In genomic region chr21:33324311-33325221, GRCh38 we compare ENCODE assay signal across 8 cellular contexts. TPM values are rescaled to one million over a fixed set of nuclear protein-coding genes. Genes with fewer than 3 reads are reported as not detected.
A peak's percentile ranks its signal among the peaks of the same experiment; 100 is the strongest.
DNase-seq lines count a peak whose midpoint lies in the region; ATAC-seq, FAIRE-seq and TF ChIP-seq lines count a peak whose summit lies in the region.

Gene IFNAR1 (plus strand): TSS chr21:33324970. CDS start chr21:33325056, 86 bp downstream.

- peak within 1 kb of the TSS; percentile 68 for H3K27ac ChIP-seq in H1 (ENCODE audit: low read depth, low read length)
- peak within 1 kb of the TSS; percentile 48 for H3K27ac ChIP-seq in mesenchymal stem cell (ENCODE audit: low read length, poor library complexity, severe bottlenecking)

- peak within 1 kb of the TSS; percentile 47 for H2BK120ac ChIP-seq in H1 (replicated peaks; ENCODE audit: low read depth, low read length)
- peak within 1 kb of the TSS; percentile 78 for H2BK120ac ChIP-seq in mesenchymal stem cell (ENCODE audit: low read depth, low read length)

- H4K20me1 ChIP-seq in H1 (replicated peaks in 1 of 2; ENCODE audit: control insufficient read depth in 1 of 2, insufficient read depth in 2 of 2, low read length in 2 of 2) = no peaks in the 10 kb centered on the region

- H2BK20ac ChIP-seq in H1 (ENCODE audit: low read length) = no peak within 1 kb of the TSS; the same call in 1 of the 2 replicates

- H2AK5ac ChIP-seq in H1 (ENCODE audit: low read depth, low read length) (no peak within 1 kb of the TSS), mesenchymal stem cell (ENCODE audit: low read length, severe bottlenecking) (no peak within 1 kb of the TSS)

- CTCF ChIA-PET in activated CD8-positive, alpha-beta memory T cell treated with anti-CD3 and anti-CD28 coated beads for 36 hours (lab: Charles Lee) = interaction anchor here (1.1 to 1.4 kb wide), 2 partner anchors 37 to 68 kb away, joined by 4 to 6 read pairs; no protein-coding TSS in a partner anchor
- CTCF ChIA-PET in H1 (lab: Charles Lee; ENCODE audit: partially characterized antibody) = interaction anchor here (0.9 to 1.1 kb wide), 3 partner anchors 37 to 99 kb away, joined by 3 read pairs; no protein-coding TSS in a partner anchor

- 0 out of 7 replicates have a peak, but pooled peaks cover 0 to 3% (median under 1%) of the 10 kb centered on the region in 4 experiments for H3K4me1 ChIP-seq in H1 (replicated peaks in 1 of 4; ENCODE audit: control insufficient read depth in 3 of 4, insufficient read depth in 4 of 4, low read length in 3 of 4)
- peaks cover 1% of the 10 kb centered on the region for H3K4me1 ChIP-seq in mesenchymal stem cell (ENCODE audit: control insufficient read depth, insufficient read depth, low read depth, low read length)

- H2BK15ac ChIP-seq in H1 (ENCODE audit: low read length) (no peak within 1 kb of the TSS; the same call in 1 of the 2 replicates), mesenchymal stem cell (ENCODE audit: low read depth, poor library complexity, severe bottlenecking) (peak within 1 kb of the TSS; percentile 85)

- 0 out of 4 replicates have a peak, but pooled peaks of 1 of the 2 experiments have one; percentile 1 for TF ChIP-seq RAD21 in H1 (IDR thresholded peaks at IDR 0.05 in 1 of 2, conservative IDR thresholded peaks at IDR 0.05 in 1 of 2; ENCODE audit: low read depth in 2 of 2, low read length in 2 of 2)

- H3K79me2 ChIP-seq in H1 (ENCODE audit: control insufficient read depth in 1 of 2, insufficient read depth in 2 of 2, low read length in 2 of 2) = peaks cover 3 to 42% of the 10 kb centered on the region in 2 experiments

- peak within 1 kb of the TSS; percentile 91 for H4K5ac ChIP-seq in H1 (ENCODE audit: insufficient read length, low read depth, low read length)

- H3K36me3 ChIP-seq in H1 (ENCODE audit: control insufficient read depth in 2 of 4, insufficient read depth in 4 of 4, low read length in 3 of 4) (no peaks in the 10 kb centered on the region; a peak in 1 of 8 replicates), mesenchymal stem cell (ENCODE audit: control insufficient read depth in 1 of 2, insufficient read depth in 2 of 2, low read depth in 1 of 2, low read length in 2 of 2) (no peaks in the 10 kb centered on the region)

- WGBS in H1 (ENCODE audit: extremely low coverage in 1 of 2, insufficient coverage in 1 of 2, insufficient read length in 1 of 2, insufficient replicate concordance in 2 of 2, low coverage in 1 of 2, low lambda C conversion rate in 2 of 2, missing lambda C conversion rate in 1 of 2), 2 experiments = 2% methylated on average over 72 of the region's 85 CpGs; no CpG with 5 or more reads in 1 of the 2 experiments
- WGBS in mesenchymal stem cell = under 1% methylated on average over 84 of the region's 85 CpGs

- H4K8ac ChIP-seq in H1 (ENCODE audit: extremely low read depth, insufficient read depth, low read length) = peak within 1 kb of the TSS; percentile 96
- peak within 1 kb of the TSS; percentile 92 for H4K8ac ChIP-seq in mesenchymal stem cell (ENCODE audit: low read length)

- H3K9me3 ChIP-seq in H1 (ENCODE audit: insufficient read depth in 2 of 2, low read depth in 1 of 2, low read length in 1 of 2) (no peaks in the 10 kb centered on the region; a peak in 1 of 4 replicates), mesenchymal stem cell (ENCODE audit: control insufficient read depth, low read length) (no peaks in the 10 kb centered on the region)

- peak within 1 kb of the TSS; percentile 99 for H3K18ac ChIP-seq in H1 (ENCODE audit: extremely low read depth, low read length)
- H3K18ac ChIP-seq in mesenchymal stem cell (ENCODE audit: low read depth in 1 of 2, low read length in 2 of 2) = peak within 1 kb of the TSS; percentile 98 to 100

- no peak for FAIRE-seq in H1 (lab: Jason Lieb, UNC)

- H2AFZ ChIP-seq in H1 (ENCODE audit: low read length) = peak within 1 kb of the TSS; percentile 59; the same call in 1 of the 2 replicates
- peak within 1 kb of the TSS; percentile 96 for H2AFZ ChIP-seq in mesenchymal stem cell (ENCODE audit: low read depth, low read length)

- peak within 1 kb of the TSS; percentile 67 to 94 (median 80) for H3K4me3 ChIP-seq in H1 (ENCODE audit: extremely low read depth in 1 of 4, insufficient read depth in 2 of 4, low read depth in 3 of 4, low read length in 4 of 4)
- peak within 1 kb of the TSS; percentile 97 to 98 for H3K4me3 ChIP-seq in mesenchymal stem cell (ENCODE audit: insufficient read depth in 1 of 2, low read depth in 1 of 2, low read length in 2 of 2)

- H4K91ac ChIP-seq in H1 (replicated peaks; ENCODE audit: insufficient read length, low read length) = peak within 1 kb of the TSS; percentile 99
- H4K91ac ChIP-seq in mesenchymal stem cell (ENCODE audit: low read length) = peak within 1 kb of the TSS; percentile 96

- H3K9ac ChIP-seq in H1 (replicated peaks in 1 of 4; ENCODE audit: extremely low read depth in 1 of 4, low read depth in 3 of 4, low read length in 3 of 4) = peak within 1 kb of the TSS; percentile 79 to 87 (median 86)
- H3K9ac ChIP-seq in mesenchymal stem cell (ENCODE audit: low read length) = peak within 1 kb of the TSS; percentile 96

- peak; percentile 70 to 83; a peak in 2 of 3 replicates for TF ChIP-seq POLR2A in H1 (IDR thresholded peaks at IDR 0.05; ENCODE audit: control extremely low read depth in 1 of 2, low read depth in 2 of 2, low read length in 2 of 2)

- H3K23me2 ChIP-seq in H1 (ENCODE audit: low read depth, low read length) = peaks cover 8% of the 10 kb centered on the region; the same call in 1 of the 2 replicates

- DNase-seq in COLO829 (ENCODE audit: low spot score) (peak; percentile 98), HT-29 (ENCODE audit: low spot score) (peak; percentile 86), H1 (ENCODE audit: low read depth in 1 of 2, low spot score in 2 of 2) (peak; percentile 91 to 96), mesenchymal stem cell (peak; percentile 98)
- peak; percentile 99 for DNase-seq in NK-92 treated with Interleukin-12 subunit alpha and Interleukin-12 subunit beta, amount 100 ng/mL, for 24 hours (lab: John Stamatoyannopoulos, UW)
- peak; percentile 99 for DNase-seq in stimulated activated CD8-positive, alpha-beta memory T cell treated with anti-CD3 and anti-CD28 coated beads, Interleukin-12 subunit alpha, Interleukin-12 subunit beta, amount 100 ng/mL, for 4 hours (ENCODE audit: low read depth)

- H3K27me3 ChIP-seq in H1 (replicated peaks in 1 of 4; ENCODE audit: control insufficient read depth in 3 of 4, extremely low read depth in 1 of 4, insufficient read depth in 3 of 4, low read length in 3 of 4) (no peaks in the 10 kb centered on the region), mesenchymal stem cell (ENCODE audit: control insufficient read depth in 1 of 2, insufficient read depth in 1 of 2, low read length in 2 of 2) (no peaks in the 10 kb centered on the region)

- H3K79me1 ChIP-seq in H1 (ENCODE audit: low read depth, low read length) (0 out of 2 replicates have a peak, but pooled peaks cover 3% of the 10 kb centered on the region), mesenchymal stem cell (replicated peaks; ENCODE audit: low read length, poor library complexity, severe bottlenecking) (peaks cover 8% of the 10 kb centered on the region)

- H2BK5ac ChIP-seq in H1 (ENCODE audit: low read depth, low read length) (peak within 1 kb of the TSS; percentile 94), mesenchymal stem cell (ENCODE audit: low read depth, low read length, poor library complexity, severe bottlenecking) (peak within 1 kb of the TSS; percentile 74)

- TF ChIP-seq EP300 in H1 (IDR thresholded peaks at IDR 0.05; ENCODE audit: borderline replicate concordance in 1 of 2, low read depth in 2 of 2, low read length in 2 of 2) = no peak

- H2BK12ac ChIP-seq in H1 (ENCODE audit: low read depth, low read length) = peak within 1 kb of the TSS; percentile 75
- peak within 1 kb of the TSS; percentile 76 to 97 for H2BK12ac ChIP-seq in mesenchymal stem cell (ENCODE audit: low read length in 2 of 2)

- POLR2A ChIA-PET in activated CD8-positive, alpha-beta memory T cell treated with anti-CD3 and anti-CD28 coated beads for 36 hours (lab: Charles Lee) = interaction anchor here (0.6 to 1.4 kb wide), 6 partner anchors 11 to 612 kb away, joined by 3 to 8 read pairs (median 4); partner anchors contain the start of genes IL10RB and SON
- POLR2A ChIA-PET in H1 (lab: Charles Lee; ENCODE audit: partially characterized antibody) = interaction anchor here (0.6 to 2.0 kb wide), 23 partner anchors 8 to 653 kb away, joined by 3 to 19 read pairs (median 4); partner anchors contain the start of genes IFNGR2, IL10RB and PAXBP1

- H3K14ac ChIP-seq in H1 (ENCODE audit: insufficient read length) (peak within 1 kb of the TSS; percentile 57), mesenchymal stem cell (ENCODE audit: low read length in 2 of 2) (peak within 1 kb of the TSS in 1 of 2 experiments; percentile 99)

- H3K4me2 ChIP-seq in H1 (ENCODE audit: insufficient read depth in 1 of 2, low read depth in 2 of 2, low read length in 2 of 2) (peak within 1 kb of the TSS; percentile 65 to 93), mesenchymal stem cell (ENCODE audit: low read length, poor library complexity, severe bottlenecking) (peak within 1 kb of the TSS; percentile 96)

- H3K4ac ChIP-seq in H1 (replicated peaks; ENCODE audit: insufficient read length, low read depth, low read length) (peak within 1 kb of the TSS; percentile 91), mesenchymal stem cell (ENCODE audit: low read depth in 1 of 2, low read length in 2 of 2) (peak within 1 kb of the TSS; percentile 95 to 98)

- H3K23ac ChIP-seq in H1 (ENCODE audit: insufficient read length) (no peak within 1 kb of the TSS), mesenchymal stem cell (ENCODE audit: low read length in 2 of 2) (peak within 1 kb of the TSS in 1 of 2 experiments; percentile 99)

- H3K56ac ChIP-seq in H1 (replicated peaks; ENCODE audit: insufficient read length, low read depth, low read length) = peak within 1 kb of the TSS; percentile 92

- TF ChIP-seq CTCF in H1 (IDR thresholded peaks at IDR 0.05; ENCODE audit: control extremely low read depth in 1 of 3, insufficient read depth in 1 of 3, low read depth in 1 of 3, low read length in 3 of 3) = no peak

- peak; percentile 74 for ATAC-seq in GM21360 (IDR thresholded peaks at IDR 0.05; ENCODE audit: unreplicated experiment)

TF ChIP-seq in H1, 55 proteins besides CTCF, POLR2A, EP300 and RAD21 (continues in another document):
- peak; percentile 70 for TF ChIP-seq PHF8 (conservative IDR thresholded peaks at IDR 0.05; ENCODE audit: low read depth, low read length)

RNA-seq across cellular contexts. Expression of gene IFNAR1, which starts in this region (rescaled TPM):
- 1.6 and 6.8 TPM in 2 replicates for total RNA-seq in HT-29 (2014; rRNA removed; shearing (Covaris generic))
- total RNA-seq in activated CD8-positive, alpha-beta memory T cell treated with anti-CD3 and anti-CD28 coated beads for 36 hours = 10 to 100 TPM; 32.1 to 32.3 TPM
- total RNA-seq in H1 (2021; fragmentation: NEBNext Ultra II Directional; extraction: Animal tissue kit (Norgen Biotek cat#: 25700)) = 13.4 and 17.1 TPM in 2 replicates
- polyA plus RNA-seq in H1 (2011; rRNA removed) = 3.1 and 3.4 TPM in 2 replicates
- polyA plus RNA-seq in H1 (2011; cell fraction: cytosol; rRNA removed) = 4.4 TPM
- polyA plus RNA-seq in H1 (2011; cell fraction: nucleus; rRNA removed) = 1.7 TPM
- polyA plus RNA-seq in H1 (2012, experiment 1 of 2) = 6.9 to 14.0 TPM (median 10.4 TPM) in 4 replicates
- polyA plus RNA-seq in H1 (2012, experiment 2 of 2) = 0.98 TPM
- 10.5 TPM for polyA plus RNA-seq in H1 (2013, experiment 1 of 2)
- polyA plus RNA-seq in H1 (2013, experiment 2 of 2) = 13.5 TPM
- 5.3 and 6.1 TPM in 2 replicates for polyA minus RNA-seq in H1 (2011; rRNA and poly(A)+ RNA removed)
- 3.2 TPM for polyA minus RNA-seq in H1 (2011; cell fraction: cytosol; rRNA and poly(A)+ RNA removed)
- polyA minus RNA-seq in H1 (2011; cell fraction: nucleus; rRNA and poly(A)+ RNA removed) = 8.5 TPM
- polyA plus RNA-seq in mesenchymal stem cell (2013, experiment 1 of 2) = 40.6 TPM
- polyA plus RNA-seq in mesenchymal stem cell (2013, experiment 2 of 2) = 40.4 TPM

Comparison
In these comparisons a context has a peak if more than half of its experiments do, and no peak if none do; other contexts are left out.
1. Peak in every context shown above with its lines: DNase-seq, ATAC-seq, H3K4me3 ChIP-seq and H3K27ac ChIP-seq.